ENCODE assay signal across 10 cellular contexts in genomic region chr6:109379706-109380105, GRCh38. TPM values are rescaled to one million over a fixed set of nuclear protein-coding genes. Genes with fewer than 3 reads are reported as not detected.
DNase-seq lines count a peak whose midpoint lies in the region; ATAC-seq, FAIRE-seq and TF ChIP-seq lines count a peak whose summit lies in the region.
"Had no signal": no experiment of that assay in that cellular context is flagged by ENCODE, and none has a peak within 500 bp of the region (broad histone marks: within the 10 kb centered on the region; RNA-seq: fewer than 3 reads in every experiment).

No MANE protein-coding gene starts in this region.

- CTCF ChIA-PET in OCI-LY7 (lab: Charles Lee; ENCODE audit: unreplicated experiment): no interaction called here

- no peaks in the 10 kb centered on the region for H3K9me3 ChIP-seq in OCI-LY7 (ENCODE audit: low read length)

- DNase-seq in EH (ENCODE audit: low read depth) (peak; percentile 76), OCI-LY7 (ENCODE audit: low spot score) (no peak), epithelial cell of esophagus (ENCODE audit: low read depth) (no peak), pons (ENCODE audit: low spot score) (peak; percentile 56), GM12892 (ENCODE audit: insufficient read length) (no peak), NCI-H2081 treated with DMSO at 0.1 percent for 48 hours (lab: John Stamatoyannopoulos, UW) (no peak), GM13977 (ENCODE audit: low spot score) (no peak)
- DNase-seq: midbrain, T-helper 9 cell had no signal

- H2AFZ ChIP-seq in OCI-LY7 (ENCODE audit: low read length): no peak overlapping the region

- TF ChIP-seq CTCF in OCI-LY7 (conservative IDR thresholded peaks at IDR 0.05; ENCODE audit: low read length) (no peak), epithelial cell of esophagus (IDR thresholded peaks at IDR 0.05; ENCODE audit: insufficient read depth, low read depth, low read length, missing control alignments) (no peak), GM13977 (IDR thresholded peaks at IDR 0.05; ENCODE audit: extremely low read depth, insufficient read depth, missing control alignments) (no peak)

- no TSS peak for BruUV-seq in OCI-LY7 (replicated peaks; lab: Mats Ljungman, UMichigan)

- H3K4me2 ChIP-seq in OCI-LY7 (ENCODE audit: low read length): peak overlapping the region; percentile 67

- H3K9me2 ChIP-seq in OCI-LY7 (ENCODE audit: insufficient read depth, low read length): no peaks in the 10 kb centered on the region

- no peak for FAIRE-seq in GM12892 (lab: Jason Lieb, UNC)

- no peak for ATAC-seq in HG03571 (IDR thresholded peaks at IDR 0.05; ENCODE audit: unreplicated experiment)

- H4K20me1 ChIP-seq in OCI-LY7 (ENCODE audit: insufficient read depth, low read length): peaks cover 19% of the 10 kb centered on the region

- no peak for TF ChIP-seq POLR2A in GM12892 (IDR thresholded peaks at IDR 0.05; ENCODE audit: low read depth, low read length)

- H3K36me3 ChIP-seq in OCI-LY7 (ENCODE audit: insufficient read depth, low read length): peaks cover 59% of the 10 kb centered on the region

- H3K79me2 ChIP-seq in OCI-LY7 (ENCODE audit: insufficient read depth, low read depth, low read length): peaks cover 47% of the 10 kb centered on the region

- in situ Hi-C loops in GM13977 (cut with MboI; ENCODE audit: low pct_unique_long_range_greater_than_20kb, low sequenced_read_pairs, unreplicated experiment): loop anchor here (25.0 kb wide), 1 partner anchor 192 kb away; no protein-coding TSS in a partner anchor

- POLR2A ChIA-PET in OCI-LY7 (lab: Charles Lee): interaction anchor here (0.8 to 1.1 kb wide), 2 partner anchors 15 to 29 kb away, joined by 3 read pairs; no protein-coding TSS in a partner anchor

- H3K27ac ChIP-seq in OCI-LY7 (ENCODE audit: low read depth, low read length, poor library complexity, severe bottlenecking): no peak overlapping the region

- peaks cover 28% of the 10 kb centered on the region for H3K4me1 ChIP-seq in OCI-LY7 (ENCODE audit: insufficient read depth, low read length, poor library complexity, severe bottlenecking)

- intact Hi-C loops in OCI-LY7 (cut with micrococcal nuclease; ENCODE audit: unreplicated experiment): loop anchor here (5.0 kb wide), 2 partner anchors 313 to 837 kb away; partner anchors contain the start of genes AK9 and FIG4

- H3K4me3 ChIP-seq in OCI-LY7 (ENCODE audit: low read depth, low read length, poor library complexity, severe bottlenecking) (peak overlapping the region; percentile 91), epithelial cell of esophagus (ENCODE audit: low read length) (peak overlapping the region; percentile 63)

RNA-seq across cellular contexts. Expression of gene CD164, which starts 2.6 kb away (rescaled TPM):
- 36.9 and 48.7 TPM in 2 replicates for total RNA-seq in OCI-LY7 (2014; rRNA removed; shearing (Covaris generic))
- 107 and 115 TPM in 2 replicates for total RNA-seq in OCI-LY7 (2022)
- 160 TPM for polyA plus RNA-seq in GM12892 (2012; ENCODE audit: missing spikeins)

Comparison
In these comparisons a context has a peak if more than half of its experiments do, and no peak if none do; other contexts are left out.
1. DNase-seq: peak in EH (single experiment) and pons (single experiment); none in OCI-LY7 (single experiment), epithelial cell of esophagus (single experiment), GM12892 (single experiment), NCI-H2081 treated with DMSO at 0.1 percent for 48 hours (single experiment) and GM13977 (single experiment).